13 cellular contexts compared by ENCODE assay signal in genomic region chr7:2626498-2627117, GRCh38. TPM values are rescaled to one million over a fixed set of nuclear protein-coding genes. Genes with fewer than 3 reads are reported as not detected.
A peak's percentile ranks its signal among the peaks of the same experiment; 100 is the strongest.
DNase-seq lines count a peak whose midpoint lies in the region; TF ChIP-seq lines count a peak whose summit lies in the region.
"Had no signal": no experiment of that assay in that cellular context is flagged by ENCODE, and none has a peak within 500 bp of the region (broad histone marks: within the 10 kb centered on the region; RNA-seq: fewer than 3 reads in every experiment).

No MANE protein-coding gene starts in this region.

- H3K79me2 ChIP-seq in SK-N-SH (ENCODE audit: insufficient read depth): no peaks in the 10 kb centered on the region
- H3K79me2 ChIP-seq in parathyroid adenoma: no peaks in the 10 kb centered on the region

- DNase-seq in AG20443 (ENCODE audit: low spot score): peak; percentile 60
- peak; percentile 56 for DNase-seq in SK-N-SH
- peak; percentile 47 for DNase-seq in fibroblast of villous mesenchyme (ENCODE audit: low read depth)
- no peak for DNase-seq in SHP77 treated with DMSO at 0.1 percent for 48 hours (lab: John Stamatoyannopoulos, UW)
- DNase-seq in NCI-H1694 treated with DMSO at 0.1 percent for 48 hours (lab: John Stamatoyannopoulos, UW): no peak
- no peak for DNase-seq in islet precursor cell
- DNase-seq in Ammon's horn (ENCODE audit: low spot score): no peak
- DNase-seq: activated naive CD4-positive, alpha-beta T cell; central memory CD4-positive, alpha-beta T cell; DMS53; NCI-H2081 treated with DMSO at 0.1 percent for 48 hours; WERI-Rb-1 had no signal

- no peaks in the 10 kb centered on the region for H4K20me1 ChIP-seq in SK-N-SH (ENCODE audit: insufficient read depth)

- H3K27ac ChIP-seq in SK-N-SH (ENCODE audit: low read depth in 2 of 2, low read length in 1 of 2) (peak overlapping the region; percentile 9 to 39; a peak in 3 of 4 replicates), parathyroid adenoma (peak overlapping the region; percentile 61)
- H3K27ac ChIP-seq: WERI-Rb-1 had no signal

- CTCF ChIA-PET in SK-N-SH (lab: Yijun Ruan, JAX): interaction anchor here (0.7 to 10.4 kb wide), 5 partner anchors 8 to 24 kb away, joined by 3 to 54 read pairs (median 3); no protein-coding TSS in a partner anchor

- 77% methylated on average over 20 of the region's 20 CpGs for WGBS in SK-N-SH (ENCODE audit: low lambda C conversion rate)

- H3K9me3 ChIP-seq in SK-N-SH (no peaks in the 10 kb centered on the region), parathyroid adenoma (ENCODE audit: control insufficient read depth, low read length) (no peaks in the 10 kb centered on the region)

- H3K27me3 ChIP-seq in SK-N-SH (ENCODE audit: insufficient read depth): no peaks in the 10 kb centered on the region
- H3K27me3 ChIP-seq in parathyroid adenoma (ENCODE audit: control insufficient read depth, insufficient read depth, low read length): no peaks in the 10 kb centered on the region

- no peak for TF ChIP-seq RAD21 in SK-N-SH (IDR thresholded peaks at IDR 0.05; ENCODE audit: low read length)

- H3K4me2 ChIP-seq in SK-N-SH: no peak overlapping the region
- no peak overlapping the region for H3K4me2 ChIP-seq in parathyroid adenoma (ENCODE audit: low read length)

- no peak for TF ChIP-seq CTCF in SK-N-SH (IDR thresholded peaks at IDR 0.05)
- no peak for TF ChIP-seq CTCF in fibroblast of villous mesenchyme (IDR thresholded peaks at IDR 0.05; ENCODE audit: insufficient read depth, low read depth, low read length)
- no peak for TF ChIP-seq CTCF in parathyroid adenoma (IDR thresholded peaks at IDR 0.05)

- no peak overlapping the region for H2AFZ ChIP-seq in SK-N-SH (ENCODE audit: low read depth)
- no peak overlapping the region for H2AFZ ChIP-seq in parathyroid adenoma

- H3K9ac ChIP-seq in SK-N-SH (no peak overlapping the region), parathyroid adenoma (no peak overlapping the region)

- H3K36me3 ChIP-seq in SK-N-SH (replicated peaks in 1 of 2; ENCODE audit: control insufficient read depth in 1 of 2, insufficient read depth in 2 of 2, low read length in 1 of 2) (no peaks in the 10 kb centered on the region), parathyroid adenoma (ENCODE audit: control insufficient read depth, insufficient read depth, low read length) (no peaks in the 10 kb centered on the region)
- H3K36me3 ChIP-seq: WERI-Rb-1 had no signal

- POLR2A ChIA-PET in SK-N-SH (lab: Yijun Ruan, JAX): no interaction called here

- TF ChIP-seq EP300 in SK-N-SH (IDR thresholded peaks at IDR 0.05; ENCODE audit: borderline replicate concordance in 1 of 2, low read depth in 1 of 2, low read length in 1 of 2): no peak

- H3K4me3 ChIP-seq in SK-N-SH (ENCODE audit: low read depth in 2 of 2, low read length in 1 of 2) (no peak overlapping the region), fibroblast of villous mesenchyme (ENCODE audit: low read depth, low read length) (no peak overlapping the region), parathyroid adenoma (ENCODE audit: low read depth, low read length) (no peak overlapping the region)

- peaks cover 24% of the 10 kb centered on the region for H3F3A ChIP-seq in SK-N-SH (replicated peaks; ENCODE audit: insufficient read depth)

- H3K4me1 ChIP-seq in SK-N-SH (ENCODE audit: control insufficient read depth in 1 of 2, insufficient read depth in 2 of 2, low read depth in 1 of 2, low read length in 1 of 2): peaks cover 0 to 53% of the 10 kb centered on the region in 2 experiments; a peak in 2 of 4 replicates
- peaks cover 4% of the 10 kb centered on the region for H3K4me1 ChIP-seq in parathyroid adenoma

- H3K9me2 ChIP-seq in SK-N-SH: no peaks in the 10 kb centered on the region

TF ChIP-seq in SK-N-SH, 30 proteins besides CTCF, POLR2A, EP300 and RAD21:
- TF ChIP-seq MXI1 (IDR thresholded peaks at IDR 0.05; ENCODE audit: low read depth, low read length) (no peak), CHD2 (IDR thresholded peaks at IDR 0.05; ENCODE audit: low read length, partially characterized antibody) (peak; percentile 17), RCOR1 (IDR thresholded peaks at IDR 0.05; ENCODE audit: low read length) (peak; percentile 64; the same call in 1 of the 2 replicates), NFIC (IDR thresholded peaks at IDR 0.05; ENCODE audit: borderline replicate concordance) (peak; percentile 49), TCF12 (IDR thresholded peaks at IDR 0.05) (peak; percentile 46; the same call in 1 of the 2 replicates), MEF2A (IDR thresholded peaks at IDR 0.05; ENCODE audit: borderline replicate concordance, low read depth) (no peak)

RNA-seq across cellular contexts. Expression of gene TTYH3, which starts 5.2 kb away (rescaled TPM):
- 65.3 and 105 TPM in 2 replicates for polyA plus RNA-seq in SK-N-SH (2012; rRNA removed)
- polyA plus RNA-seq in SK-N-SH (2012; cell fraction: cytosol; rRNA removed): 44.6 and 83.8 TPM in 2 replicates
- polyA plus RNA-seq in SK-N-SH (2012; cell fraction: nucleus; rRNA removed): 139 and 151 TPM in 2 replicates
- total RNA-seq in fibroblast of villous mesenchyme: 61.3 and 77.3 TPM in 2 replicates

Comparison
In these comparisons a context has a peak if more than half of its experiments do, and no peak if none do; other contexts are left out.
1. DNase-seq: peak in AG20443 (single experiment), SK-N-SH (single experiment) and fibroblast of villous mesenchyme (single experiment); none in SHP77 treated with DMSO at 0.1 percent for 48 hours (single experiment), NCI-H1694 treated with DMSO at 0.1 percent for 48 hours (single experiment), islet precursor cell (single experiment) and Ammon's horn (single experiment).